8 cellular contexts compared by ENCODE assay signal in genomic region chr12:3218150-3218845, GRCh38.
A peak's percentile ranks its signal among the peaks of the same experiment; 100 is the strongest.
DNase-seq lines count a peak whose midpoint lies in the region; ATAC-seq, FAIRE-seq and TF ChIP-seq lines count a peak whose summit lies in the region.

No MANE protein-coding gene starts in this region.

- no peak overlapping the region for H3K4me3 ChIP-seq in adrenal gland
- H3K4me3 ChIP-seq in keratinocyte (ENCODE audit: control insufficient read depth in 2 of 3, extremely low read depth in 1 of 3, insufficient read depth in 2 of 3, low read depth in 1 of 3, low read length in 3 of 3) = no peak overlapping the region
- H3K4me3 ChIP-seq in upper lobe of right lung = no peak overlapping the region

- WGBS in adrenal gland, 4 donors = 26 to 32% (median 27%) methylated on average over 10 of the region's 10 CpGs

- no peaks in the 10 kb centered on the region for H3K27me3 ChIP-seq in adrenal gland
- H3K27me3 ChIP-seq in keratinocyte (ENCODE audit: control insufficient read depth, extremely low read depth, insufficient read depth, low read length) = no peaks in the 10 kb centered on the region
- H3K27me3 ChIP-seq in upper lobe of right lung = no peaks in the 10 kb centered on the region

- H3K79me2 ChIP-seq in keratinocyte (ENCODE audit: control insufficient read depth, insufficient read depth, low read length) = no peaks in the 10 kb centered on the region

- H3K9me3 ChIP-seq in adrenal gland (replicated peaks in 1 of 3) (no peaks in the 10 kb centered on the region), keratinocyte (ENCODE audit: control insufficient read depth, low read depth, low read length) (no peaks in the 10 kb centered on the region), upper lobe of right lung (no peaks in the 10 kb centered on the region)

- intact Hi-C loops in adrenal gland (cut with DNase I) (no loop called here), upper lobe of right lung (cut with DNase I) (no loop called here)

- peak; percentile 71 for FAIRE-seq in keratinocyte (lab: Jason Lieb, UNC)

- no peaks in the 10 kb centered on the region for H3K9me1 ChIP-seq in keratinocyte (ENCODE audit: control insufficient read depth, extremely low read depth, insufficient read depth, low read length)

- DNase-seq in NCI-H1105 (lab: John Stamatoyannopoulos, UW) (peak; percentile 77), adrenal gland (peak; percentile 35 to 93 (median 76)), keratinocyte (ENCODE audit: low read depth, low spot score) (no peak), upper lobe of right lung (no peak)
- no peak for DNase-seq in activated CD4-positive, CD25-positive, alpha-beta regulatory T cell treated with anti-CD3 and anti-CD28 coated beads, Interleukin-2, amount 50 U/mL, for 72 hours
- DNase-seq in activated T-cell treated with anti-CD3 and anti-CD28 coated beads, Interleukin-2, amount 50 U/mL, for 48 hours = no peak

- no peak for TF ChIP-seq POLR2A in adrenal gland (IDR thresholded peaks at IDR 0.05)

- H3K27ac ChIP-seq in adrenal gland (peak overlapping the region in 2 of 5 donors; percentile 27 to 72), keratinocyte (ENCODE audit: control insufficient read depth, insufficient read depth, low read length) (peak overlapping the region; percentile 60), upper lobe of right lung (peak overlapping the region; percentile 47)

- H3K9ac ChIP-seq in keratinocyte (ENCODE audit: control insufficient read depth, extremely low read depth, insufficient read depth, low read length) = peak overlapping the region; percentile 43

- H3K36me3 ChIP-seq in adrenal gland (replicated peaks in 1 of 2) = no peaks in the 10 kb centered on the region
- peaks cover 3% of the 10 kb centered on the region in 2 experiments for H3K36me3 ChIP-seq in keratinocyte (ENCODE audit: control insufficient read depth in 2 of 2, extremely low read depth in 1 of 2, insufficient read depth in 2 of 2, low read length in 2 of 2)
- H3K36me3 ChIP-seq in upper lobe of right lung = no peaks in the 10 kb centered on the region

- dilution Hi-C loops in keratinocyte (cut with MboI; ENCODE audit: extremely low pct_ligation_motif_present, low sequenced_read_pairs) = no loop called here

- no peak overlapping the region for H2AFZ ChIP-seq in keratinocyte (ENCODE audit: control insufficient read depth, low read length)

- peak overlapping the region; percentile 49 for H3K4me2 ChIP-seq in keratinocyte (ENCODE audit: control insufficient read depth, extremely low read depth, insufficient read depth, low read depth, low read length)

- ATAC-seq in upper lobe of right lung = peak; percentile 51
- no peak for ATAC-seq in GM19351 (IDR thresholded peaks at IDR 0.05; ENCODE audit: unreplicated experiment)
- ATAC-seq in HG03045 (IDR thresholded peaks at IDR 0.05; ENCODE audit: unreplicated experiment) = no peak

- H3K4me1 ChIP-seq in adrenal gland (replicated peaks in 1 of 2) (peaks cover 12% of the 10 kb centered on the region in 2 donors), keratinocyte (ENCODE audit: control insufficient read depth, extremely low read depth, insufficient read depth, low read length) (peaks cover 25% of the 10 kb centered on the region), upper lobe of right lung (peaks cover 25% of the 10 kb centered on the region)

- H4K20me1 ChIP-seq in keratinocyte (ENCODE audit: control insufficient read depth, extremely low read depth, insufficient read depth, low read length) = no peaks in the 10 kb centered on the region

- TF ChIP-seq CTCF in adrenal gland (IDR thresholded peaks at IDR 0.05) (no peak), keratinocyte (optimal IDR thresholded peaks at IDR 0.05 in 1 of 3, IDR thresholded peaks at IDR 0.05 in 1 of 3, conservative IDR thresholded peaks at IDR 0.05 in 1 of 3; ENCODE audit: extremely low read depth in 1 of 3, insufficient read depth in 2 of 3, low read length in 3 of 3) (no peak), upper lobe of right lung (IDR thresholded peaks at IDR 0.05) (no peak)

Comparison
In these comparisons a context has a peak if more than half of its experiments do, and no peak if none do; other contexts are left out.
1. DNase-seq: peak in NCI-H1105 (single experiment) and adrenal gland (7 of 7); none in keratinocyte (single experiment), upper lobe of right lung (single experiment), activated CD4-positive, CD25-positive, alpha-beta regulatory T cell treated with anti-CD3 and anti-CD28 coated beads, Interleukin-2, amount 50 U/mL, for 72 hours (single experiment) and activated T-cell treated with anti-CD3 and anti-CD28 coated beads, Interleukin-2, amount 50 U/mL, for 48 hours (0 of 2).